In the genomic region with DNA sequence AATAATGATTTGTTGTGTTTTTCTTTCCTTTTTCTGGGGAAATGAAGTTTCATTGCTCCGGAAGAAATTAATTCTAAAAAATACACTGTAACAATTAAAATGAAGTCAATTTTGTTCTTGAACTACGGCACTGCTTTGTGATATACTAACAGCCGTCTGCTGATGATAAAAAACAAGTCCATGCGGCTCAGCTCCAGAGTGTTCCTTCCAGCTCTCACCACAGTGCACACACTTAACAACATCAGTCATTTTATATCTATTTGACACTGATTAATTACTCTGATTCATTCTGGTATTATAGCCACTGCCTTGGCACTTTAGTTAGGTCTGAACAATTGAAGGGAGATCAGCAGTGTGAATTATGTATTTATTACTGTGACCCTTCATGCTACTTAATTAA, we compare ENCODE assay signal across 14 cellular contexts.
"Had no signal": no experiment of that assay in that cellular context is flagged by ENCODE, and none has a peak within 500 bp of the region (broad histone marks: within the 10 kb centered on the region; RNA-seq: fewer than 3 reads in every experiment).

No MANE protein-coding gene starts in this region.

- H3K9me3 Mint-ChIP-seq: activated CD4-positive, alpha-beta T cell treated with anti-CD3 and anti-CD28 coated beads, Interleukin-2, amount 10 ng/mL, durations not matched to agents 24 days and 14 days; activated naive CD4-positive, alpha-beta T cell treated with anti-CD3 and anti-CD28 coated beads, Interleukin-2, amount 10 ng/mL, durations not matched to agents 7 days and 5 days; naive B cell; stimulated activated effector memory CD8-positive, alpha-beta T cell treated with anti-CD3 and anti-CD28 coated beads, Interleukin-12 subunit alpha, Interleukin-12 subunit beta, amount 100 ng/mL, for 72 hours had no signal

- H3K27ac Mint-ChIP-seq: activated CD4-positive, alpha-beta T cell treated with anti-CD3 and anti-CD28 coated beads, Interleukin-2, amount 10 ng/mL, durations not matched to agents 24 days and 14 days; activated naive CD4-positive, alpha-beta T cell treated with anti-CD3 and anti-CD28 coated beads, Interleukin-2, amount 10 ng/mL, durations not matched to agents 7 days and 5 days; naive B cell had no signal

- H3K4me3 Mint-ChIP-seq: activated CD4-positive, alpha-beta T cell treated with anti-CD3 and anti-CD28 coated beads, Interleukin-2, amount 10 ng/mL, durations not matched to agents 24 days and 14 days; activated naive CD4-positive, alpha-beta T cell treated with anti-CD3 and anti-CD28 coated beads, Interleukin-2, amount 10 ng/mL, durations not matched to agents 7 days and 5 days; naive B cell; stimulated activated effector memory CD8-positive, alpha-beta T cell treated with anti-CD3 and anti-CD28 coated beads, Interleukin-12 subunit alpha, Interleukin-12 subunit beta, amount 100 ng/mL, for 72 hours had no signal

- H3K27me3 ChIP-seq: tibial nerve, vagina had no signal

- DNase-seq: activated CD4-positive, alpha-beta T cell treated with anti-CD3 and anti-CD28 coated beads, Interleukin-2, amount 10 ng/mL, durations not matched to agents 24 days and 14 days; activated CD8-positive, alpha-beta memory T cell treated with anti-CD3 and anti-CD28 coated beads for 24 hours; activated naive CD4-positive, alpha-beta T cell treated with anti-CD3 and anti-CD28 coated beads, Interleukin-2, amount 10 ng/mL, durations not matched to agents 7 days and 5 days; central memory CD4-positive, alpha-beta T cell; cortex of kidney; effector memory CD4-positive, alpha-beta T cell; hypothalamus; lower lobe of right lung; naive B cell had no signal

- H3K9ac ChIP-seq: parathyroid adenoma had no signal

- H3K9me3 ChIP-seq: lower lobe of right lung, tibial nerve, vagina had no signal

- H3K36me3 ChIP-seq: vagina had no signal

- H2AFZ ChIP-seq: parathyroid adenoma had no signal

- H3K79me2 ChIP-seq: parathyroid adenoma had no signal

- H3K27me3 Mint-ChIP-seq: activated CD4-positive, alpha-beta T cell treated with anti-CD3 and anti-CD28 coated beads, Interleukin-2, amount 10 ng/mL, durations not matched to agents 24 days and 14 days; activated naive CD4-positive, alpha-beta T cell treated with anti-CD3 and anti-CD28 coated beads, Interleukin-2, amount 10 ng/mL, durations not matched to agents 7 days and 5 days; naive B cell had no signal

- ATAC-seq: lower lobe of right lung; stimulated activated effector memory CD8-positive, alpha-beta T cell treated with anti-CD3 and anti-CD28 coated beads, Interleukin-12 subunit alpha, Interleukin-12 subunit beta, amount 100 ng/mL, for 72 hours had no signal

- H3K4me1 ChIP-seq: lower lobe of right lung, parathyroid adenoma, tibial nerve, vagina had no signal

- H3K4me1 Mint-ChIP-seq: activated naive CD4-positive, alpha-beta T cell treated with anti-CD3 and anti-CD28 coated beads, Interleukin-2, amount 10 ng/mL, durations not matched to agents 7 days and 5 days; naive B cell; stimulated activated effector memory CD8-positive, alpha-beta T cell treated with anti-CD3 and anti-CD28 coated beads, Interleukin-12 subunit alpha, Interleukin-12 subunit beta, amount 100 ng/mL, for 72 hours had no signal

- H3K27ac ChIP-seq: lower lobe of right lung, parathyroid adenoma, skin epidermis, tibial nerve, vagina had no signal

- H3K4me3 ChIP-seq: lower lobe of right lung, skin epidermis, tibial nerve, vagina had no signal
